In the genomic region with DNA sequence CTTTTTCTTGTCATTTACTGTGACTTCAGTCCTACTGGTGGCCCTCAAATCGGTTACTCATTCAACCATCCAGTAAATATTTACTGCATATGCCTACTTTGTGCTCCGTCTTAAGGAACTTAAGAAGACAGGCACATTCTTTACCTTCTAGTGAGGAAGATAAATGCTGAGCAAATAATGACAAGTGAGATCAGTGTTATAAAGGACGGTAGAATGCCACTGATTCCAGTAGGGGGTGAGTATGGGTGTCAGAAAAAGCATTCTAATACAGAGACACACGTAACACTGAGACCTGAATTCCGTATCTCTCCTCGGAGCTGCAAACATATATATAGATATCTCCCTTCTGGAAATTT, we compare ENCODE assay signal across 8 cellular contexts. TPM values are rescaled to one million over a fixed set of nuclear protein-coding genes. Genes with fewer than 3 reads are reported as not detected.
A peak's percentile ranks its signal among the peaks of the same experiment; 100 is the strongest.
DNase-seq lines count a peak whose midpoint lies in the region; ATAC-seq and TF ChIP-seq lines count a peak whose summit lies in the region.

No MANE protein-coding gene starts in this region.

- H3K9me3 Mint-ChIP-seq in activated naive CD8-positive, alpha-beta T cell (ENCODE audit: low read depth): no peaks in the 10 kb centered on the region

- H3K36me3 ChIP-seq in cardiac muscle cell (peaks cover 18% of the 10 kb centered on the region), urinary bladder (ENCODE audit: insufficient read depth) (peaks cover 1% of the 10 kb centered on the region)

- H3K9me3 ChIP-seq in cardiac muscle cell (ENCODE audit: low read depth): no peaks in the 10 kb centered on the region

- peaks cover 9% of the 10 kb centered on the region for H3K36me3 Mint-ChIP-seq in activated naive CD8-positive, alpha-beta T cell

- H3K4me1 Mint-ChIP-seq in activated naive CD8-positive, alpha-beta T cell (ENCODE audit: low read depth): peaks cover 47% of the 10 kb centered on the region

- POLR2A ChIA-PET in GM10248 (lab: Yijun Ruan, JAX): no interaction called here

- DNase-seq in cardiac muscle cell (ENCODE audit: low read depth in 1 of 2, low spot score in 1 of 2) (no peak), cardiac septum (ENCODE audit: low spot score) (no peak), kidney tubule cell (ENCODE audit: low spot score) (peak; percentile 36), GM10248 (ENCODE audit: extremely low spot score) (no peak), inferior parietal cortex (ENCODE audit: extremely low spot score) (no peak)

- H3K27me3 ChIP-seq in cardiac muscle cell: no peaks in the 10 kb centered on the region

- peak overlapping the region; percentile 96 for H3K27ac Mint-ChIP-seq in activated naive CD8-positive, alpha-beta T cell

- 55% methylated on average over 6 of the region's 6 CpGs for WGBS in urinary bladder

- H3K27ac ChIP-seq in cardiac muscle cell (peak overlapping the region; percentile 68), urinary bladder (ENCODE audit: low read depth) (peak overlapping the region; percentile 86)

- no peak for ATAC-seq in HG02759 (IDR thresholded peaks at IDR 0.05; ENCODE audit: unreplicated experiment)

- CTCF ChIA-PET in GM10248 (lab: Yijun Ruan, JAX): interaction anchor here (1.0 to 1.5 kb wide), 3 partner anchors 55 to 291 kb away, joined by 3 read pairs; no protein-coding TSS in a partner anchor

- intact Hi-C loops in cardiac septum (cut with DNase I): loop anchor here (2.0 to 10.0 kb wide), 2 partner anchors 38 to 120 kb away; partner anchors contain the start of genes PCF11 and RAB30

- peaks cover 16% of the 10 kb centered on the region for H3K4me1 ChIP-seq in cardiac muscle cell (ENCODE audit: low read depth)
- H3K4me1 ChIP-seq in urinary bladder (ENCODE audit: insufficient read depth): peaks cover 4% of the 10 kb centered on the region

- no peaks in the 10 kb centered on the region for H3K27me3 Mint-ChIP-seq in activated naive CD8-positive, alpha-beta T cell

- H3K4me3 Mint-ChIP-seq in activated naive CD8-positive, alpha-beta T cell: peak overlapping the region; percentile 99

- H3K4me3 ChIP-seq in cardiac muscle cell (peak overlapping the region; percentile 74), urinary bladder (ENCODE audit: low read depth, low read length) (peak overlapping the region; percentile 83)

- peak; percentile 6 for TF ChIP-seq CTCF in cardiac muscle cell (IDR thresholded peaks at IDR 0.05; ENCODE audit: low read depth, low read length)
- no peak for TF ChIP-seq CTCF in GM10248 (IDR thresholded peaks at IDR 0.05; ENCODE audit: control extremely low read depth, extremely low read depth, low read depth, missing control alignments)

RNA-seq across cellular contexts. Expression of gene ANKRD42, which starts 1.6 kb away (rescaled TPM):
- total RNA-seq in cardiac muscle cell (8.1 and 8.6 TPM in 2 replicates), cardiac septum (6.0 TPM), urinary bladder (6.4 TPM)
- polyA plus RNA-seq in cardiac muscle cell (6.8 and 8.3 TPM in 2 replicates), urinary bladder (9.6 TPM)

RNA-seq across cellular contexts. Expression of gene PCF11, which starts 38.2 kb away (rescaled TPM):
- 77.2 and 204 TPM in 2 replicates for total RNA-seq in cardiac muscle cell
- 14.5 and 19.9 TPM in 2 replicates for polyA plus RNA-seq in cardiac muscle cell
- 26.6 TPM for total RNA-seq in cardiac septum
- total RNA-seq in urinary bladder: 75.2 TPM
- 38.1 TPM for polyA plus RNA-seq in urinary bladder
